ENCODE assay signal across 8 cellular contexts in the genomic region with DNA sequence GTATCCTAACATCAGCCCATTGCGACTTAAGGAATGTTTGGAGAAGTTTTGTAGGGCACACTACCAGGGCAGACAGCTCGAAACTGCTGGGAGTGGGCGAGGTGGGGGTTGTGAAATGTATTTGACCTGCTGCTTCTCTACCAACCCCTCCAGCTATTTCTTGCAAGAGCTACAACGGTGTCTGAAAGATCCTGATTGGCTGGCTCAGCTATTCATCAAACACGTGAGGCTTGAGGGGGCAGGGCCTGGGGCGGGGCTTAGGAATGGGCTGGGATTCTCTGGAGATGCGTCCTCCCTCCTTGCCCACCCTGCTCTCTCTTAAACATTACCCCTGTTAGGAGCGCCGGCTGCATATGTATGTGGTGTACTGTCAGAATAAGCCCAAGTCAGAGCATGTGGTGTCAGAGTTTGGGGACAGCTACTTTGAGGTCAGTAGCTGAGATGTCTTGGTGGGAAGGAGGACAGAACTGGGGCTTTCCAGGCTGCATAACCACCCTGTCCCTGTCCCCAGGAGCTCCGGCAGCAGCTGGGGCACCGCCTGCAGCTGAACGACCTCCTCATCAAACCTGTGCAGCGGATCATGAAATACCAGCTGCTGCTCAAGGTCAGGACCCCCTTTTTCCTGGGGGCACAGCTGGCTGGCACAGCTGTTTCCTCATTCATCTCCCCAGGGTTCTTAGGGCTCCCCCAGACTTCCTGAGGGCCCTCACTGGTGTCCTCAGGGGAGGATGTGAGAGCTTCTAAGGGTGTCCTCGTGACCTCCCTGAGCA. TPM values are rescaled to one million over a fixed set of nuclear protein-coding genes. Genes with fewer than 3 reads are reported as not detected.
DNase-seq lines count a peak whose midpoint lies in the region; ATAC-seq and TF ChIP-seq lines count a peak whose summit lies in the region.

No MANE protein-coding gene starts in this region.

- no peaks in the 10 kb centered on the region for H3K36me3 Mint-ChIP-seq in activated CD4-positive, alpha-beta T cell treated with anti-CD3 and anti-CD28 coated beads, Interleukin-2, amount 10 ng/mL, durations not matched to agents 24 days and 14 days (ENCODE audit: low read depth)

- peaks cover 8% of the 10 kb centered on the region for H3K4me1 ChIP-seq in mucosa of descending colon (ENCODE audit: low read depth)

- no peaks in the 10 kb centered on the region for H3K36me3 ChIP-seq in mucosa of descending colon (ENCODE audit: low read depth)

- H3K4me1 Mint-ChIP-seq in activated CD4-positive, alpha-beta T cell treated with anti-CD3 and anti-CD28 coated beads, Interleukin-2, amount 10 ng/mL, durations not matched to agents 24 days and 14 days, result peaks cover 9% of the 10 kb centered on the region

- intact Hi-C loops in activated CD4-positive, alpha-beta T cell treated with anti-CD3 and anti-CD28 coated beads, Interleukin-2, amount 10 ng/mL, durations not matched to agents 24 days and 14 days (cut with micrococcal nuclease), result no loop called here
- intact Hi-C loops in mucosa of descending colon (cut with DNase I, micrococcal nuclease), result no loop called here

- no peak overlapping the region for H3K27ac Mint-ChIP-seq in activated CD4-positive, alpha-beta T cell treated with anti-CD3 and anti-CD28 coated beads, Interleukin-2, amount 10 ng/mL, durations not matched to agents 24 days and 14 days

- H3K4me3 ChIP-seq in mucosa of descending colon, result no peak overlapping the region

- H3K9me3 ChIP-seq in mucosa of descending colon, result no peaks in the 10 kb centered on the region

- H3K9me3 Mint-ChIP-seq in activated CD4-positive, alpha-beta T cell treated with anti-CD3 and anti-CD28 coated beads, Interleukin-2, amount 10 ng/mL, durations not matched to agents 24 days and 14 days, result no peaks in the 10 kb centered on the region

- no peak for TF ChIP-seq CTCF in mucosa of descending colon (IDR thresholded peaks at IDR 0.05)

- no peak overlapping the region for H3K4me3 Mint-ChIP-seq in activated CD4-positive, alpha-beta T cell treated with anti-CD3 and anti-CD28 coated beads, Interleukin-2, amount 10 ng/mL, durations not matched to agents 24 days and 14 days

- peak; percentile 46 for ATAC-seq in GM21786 (IDR thresholded peaks at IDR 0.05; ENCODE audit: unreplicated experiment)
- peak; percentile 7 for ATAC-seq in mucosa of descending colon

- H3K27me3 Mint-ChIP-seq in activated CD4-positive, alpha-beta T cell treated with anti-CD3 and anti-CD28 coated beads, Interleukin-2, amount 10 ng/mL, durations not matched to agents 24 days and 14 days, result peaks cover 73% of the 10 kb centered on the region

- DNase-seq in activated CD4-positive, alpha-beta T cell treated with anti-CD3 and anti-CD28 coated beads, Interleukin-2, amount 10 ng/mL, durations not matched to agents 24 days and 14 days, result peak; percentile 65
- DNase-seq in activated CD4-positive, alpha-beta T cell treated with anti-CD3 and anti-CD28 coated beads for 4 hours, result no peak
- peak; percentile 74 for DNase-seq in NCI-H2171 treated with DMSO at 0.1 percent for 48 hours (lab: John Stamatoyannopoulos, UW)
- no peak for DNase-seq in mucosa of descending colon
- DNase-seq in NCI-H2107 (lab: John Stamatoyannopoulos, UW), result no peak
- DNase-seq in RKO (ENCODE audit: low spot score), result no peak
- no peak for DNase-seq in amniotic stem cell (lab: John Stamatoyannopoulos, UW)

RNA-seq across cellular contexts. Expression of gene ARHGEF25, which starts 3.1 kb away (rescaled TPM):
- total RNA-seq in activated CD4-positive, alpha-beta T cell treated with anti-CD3 and anti-CD28 coated beads, Interleukin-2, amount 10 ng/mL, durations not matched to agents 24 days and 14 days, result 1.6 and 1.7 TPM in 2 replicates
- total RNA-seq in mucosa of descending colon, result 100 to 1,000 TPM in 1 of 3 donors, 10 to 100 TPM in 1, 1 to 10 TPM in 1; 5.0 to 129 (median 11.0) TPM

RNA-seq across cellular contexts. Expression of gene DTX3, which starts 9.7 kb away (rescaled TPM):
- 15.9 and 18.3 TPM in 2 replicates for total RNA-seq in activated CD4-positive, alpha-beta T cell treated with anti-CD3 and anti-CD28 coated beads, Interleukin-2, amount 10 ng/mL, durations not matched to agents 24 days and 14 days
- total RNA-seq in mucosa of descending colon, result 10 to 100 TPM in 1 of 3 donors, 1 to 10 TPM in 2; 4.3 to 65.5 (median 7.0) TPM

RNA-seq across cellular contexts. Expression of gene B4GALNT1, which starts 18.6 kb away (rescaled TPM):
- 4.6 and 5.7 TPM in 2 replicates for total RNA-seq in activated CD4-positive, alpha-beta T cell treated with anti-CD3 and anti-CD28 coated beads, Interleukin-2, amount 10 ng/mL, durations not matched to agents 24 days and 14 days
- 1 to 10 TPM in 1 of 3 donors, under 1 TPM in 2; 0.64 to 2.2 (median 0.65) TPM for total RNA-seq in mucosa of descending colon

RNA-seq across cellular contexts. Expression of gene PIP4K2C, which starts 23.4 kb away (rescaled TPM):
- 21.5 and 23.0 TPM in 2 replicates for total RNA-seq in activated CD4-positive, alpha-beta T cell treated with anti-CD3 and anti-CD28 coated beads, Interleukin-2, amount 10 ng/mL, durations not matched to agents 24 days and 14 days
- 10 to 100 TPM; 39.0 to 55.5 (median 54.2) TPM for total RNA-seq in mucosa of descending colon

Comparison
In these comparisons a context has a peak if more than half of its experiments do, and no peak if none do; other contexts are left out.
1. DNase-seq: peak in activated CD4-positive, alpha-beta T cell treated with anti-CD3 and anti-CD28 coated beads, Interleukin-2, amount 10 ng/mL, durations not matched to agents 24 days and 14 days (single experiment) and NCI-H2171 treated with DMSO at 0.1 percent for 48 hours (single experiment); none in activated CD4-positive, alpha-beta T cell treated with anti-CD3 and anti-CD28 coated beads for 4 hours (0 of 2), mucosa of descending colon (0 of 3), NCI-H2107 (single experiment), RKO (single experiment) and amniotic stem cell (single experiment).